In the genomic region with DNA sequence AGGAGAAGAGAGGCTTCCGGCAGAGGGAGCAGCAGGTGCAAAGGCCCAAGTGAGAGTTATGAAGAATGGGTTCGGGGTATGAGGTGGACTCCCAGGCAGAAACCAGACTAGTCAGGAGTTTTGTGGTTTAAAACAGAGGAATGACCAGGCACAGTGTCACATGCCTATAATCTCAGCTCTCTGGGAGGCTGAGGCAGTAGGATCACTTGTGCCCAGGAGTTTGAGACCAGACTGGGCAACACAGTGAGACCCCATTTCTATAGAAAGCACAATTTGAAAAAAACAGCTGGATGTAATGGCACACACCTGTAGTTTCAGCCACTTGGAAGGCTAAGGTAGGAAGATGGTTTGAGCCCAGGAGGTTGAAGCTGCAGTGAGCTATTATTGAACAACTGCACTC, we compare ENCODE assay signal across 10 cellular contexts. TPM values are rescaled to one million over a fixed set of nuclear protein-coding genes. Genes with fewer than 3 reads are reported as not detected.
"Had no signal": no experiment of that assay in that cellular context is flagged by ENCODE, and none has a peak within 500 bp of the region (broad histone marks: within the 10 kb centered on the region; RNA-seq: fewer than 3 reads in every experiment).

No MANE protein-coding gene starts in this region.

- DNase-seq: H9, HCEC 1CT, HFFc6, KG1 had no signal

- ATAC-seq: GM23338 had no signal

- H3K4me2 ChIP-seq: GM23338 had no signal

- FAIRE-seq: H1, H54, HTR-8/SVneo had no signal

- H3K4me3 ChIP-seq: GM23338 had no signal

- H2AFZ ChIP-seq: GM23338 had no signal

RNA-seq across cellular contexts. Expression of gene C16orf78, which starts 43.8 kb away (rescaled TPM):
- total RNA-seq: GM23338, H1, H9, HFFc6, HT-29 had no signal
- polyA plus RNA-seq: GM23338, H1, IgD-negative memory B cell had no signal
